Comparison of ENCODE assay signal across 21 cellular contexts in genomic region chr7:83985766-83986165, GRCh38.
A peak's percentile ranks its signal among the peaks of the same experiment; 100 is the strongest.
DNase-seq lines count a peak whose midpoint lies in the region; ATAC-seq, FAIRE-seq and TF ChIP-seq lines count a peak whose summit lies in the region.
"Had no signal": no experiment of that assay in that cellular context is flagged by ENCODE, and none has a peak within 500 bp of the region (broad histone marks: within the 10 kb centered on the region; RNA-seq: fewer than 3 reads in every experiment).

No MANE protein-coding gene starts in this region.

- TF ChIP-seq POLR2A in adrenal gland (IDR thresholded peaks at IDR 0.05) = no peak

- peaks cover 2% of the 10 kb centered on the region for H3K4me1 Mint-ChIP-seq in activated naive CD8-positive, alpha-beta T cell treated with anti-CD3 and anti-CD28 coated beads, Interleukin-2, amount 10 ng/mL, durations not matched to agents 7 days and 5 days
- no peaks in the 10 kb centered on the region for H3K4me1 Mint-ChIP-seq in activated naive CD8-positive, alpha-beta T cell treated with anti-CD3 and anti-CD28 coated beads for 36 hours
- H3K4me1 Mint-ChIP-seq: GM23338 had no signal

- H3K36me3 ChIP-seq in bronchial epithelial cell (ENCODE audit: control insufficient read depth, insufficient read depth, low read length) (no peaks in the 10 kb centered on the region), adrenal gland (replicated peaks in 1 of 2) (no peaks in the 10 kb centered on the region)

- TF ChIP-seq CTCF in bronchial epithelial cell (IDR thresholded peaks at IDR 0.05; ENCODE audit: insufficient read depth, low read length, severe bottlenecking) (no peak), fibroblast of villous mesenchyme (IDR thresholded peaks at IDR 0.05; ENCODE audit: insufficient read depth, low read depth, low read length) (no peak), adrenal gland (IDR thresholded peaks at IDR 0.05) (no peak)

- peaks cover 1% of the 10 kb centered on the region for H3K27me3 Mint-ChIP-seq in activated naive CD8-positive, alpha-beta T cell treated with anti-CD3 and anti-CD28 coated beads, Interleukin-2, amount 10 ng/mL, durations not matched to agents 7 days and 5 days
- H3K27me3 Mint-ChIP-seq in activated naive CD8-positive, alpha-beta T cell treated with anti-CD3 and anti-CD28 coated beads for 36 hours = no peaks in the 10 kb centered on the region
- H3K27me3 Mint-ChIP-seq: CD4-positive, alpha-beta T cell had no signal

- H3K4me1 ChIP-seq in adrenal gland (replicated peaks in 1 of 2) = no peaks in the 10 kb centered on the region
- H3K4me1 ChIP-seq: A549, Caco-2 had no signal

- no peaks in the 10 kb centered on the region for H3K9me3 ChIP-seq in adrenal gland (replicated peaks in 1 of 3)
- H3K9me3 ChIP-seq: Caco-2 had no signal

- peaks cover 2% of the 10 kb centered on the region for H3K36me3 Mint-ChIP-seq in activated naive CD8-positive, alpha-beta T cell treated with anti-CD3 and anti-CD28 coated beads, Interleukin-2, amount 10 ng/mL, durations not matched to agents 7 days and 5 days
- H3K36me3 Mint-ChIP-seq in activated naive CD8-positive, alpha-beta T cell treated with anti-CD3 and anti-CD28 coated beads for 36 hours = no peaks in the 10 kb centered on the region

- intact Hi-C loops in adrenal gland (cut with DNase I) = no loop called here

- H3K27me3 ChIP-seq in bronchial epithelial cell (ENCODE audit: control insufficient read depth, insufficient read depth, low read length) (no peaks in the 10 kb centered on the region), adrenal gland (no peaks in the 10 kb centered on the region)

- WGBS in adrenal gland, 4 donors = 89 to 94% (median 91%) methylated on average over 5 of the region's 5 CpGs

- H3K9me3 Mint-ChIP-seq in activated naive CD8-positive, alpha-beta T cell treated with anti-CD3 and anti-CD28 coated beads, Interleukin-2, amount 10 ng/mL, durations not matched to agents 7 days and 5 days = no peaks in the 10 kb centered on the region
- H3K9me3 Mint-ChIP-seq in activated naive CD8-positive, alpha-beta T cell treated with anti-CD3 and anti-CD28 coated beads for 36 hours = no peaks in the 10 kb centered on the region
- H3K9me3 Mint-ChIP-seq: CD4-positive, alpha-beta T cell; HFFc6 had no signal

- DNase-seq in activated naive CD8-positive, alpha-beta T cell treated with anti-CD3 and anti-CD28 coated beads, Interleukin-2, amount 10 ng/mL, durations not matched to agents 7 days and 5 days = no peak
- DNase-seq in activated naive CD8-positive, alpha-beta T cell treated with anti-CD3 and anti-CD28 coated beads for 36 hours = no peak
- DNase-seq in bronchial epithelial cell (ENCODE audit: low read depth) (no peak), fibroblast of villous mesenchyme (ENCODE audit: low read depth) (peak; percentile 60), adrenal gland (no peak), SKM-1 treated with dmso at 0.1 percent for 144 hours (lab: John Stamatoyannopoulos, UW; ENCODE audit: unreplicated experiment) (no peak), anterior cingulate cortex (lab: John Stamatoyannopoulos, UW) (no peak)
- DNase-seq: AML-193; Caco-2; CD4-positive, alpha-beta T cell; H7; HFFc6 had no signal

- POLR2A ChIA-PET in activated naive CD8-positive, alpha-beta T cell treated with anti-CD3 and anti-CD28 coated beads, Interleukin-2, amount 10 ng/mL, durations not matched to agents 7 days and 5 days (lab: Charles Lee) = interaction anchor here (0.5 kb wide), 1 partner anchor 152 kb away, joined by 4 read pairs; no protein-coding TSS in a partner anchor

- no peak for ATAC-seq in activated naive CD8-positive, alpha-beta T cell treated with anti-CD3 and anti-CD28 coated beads, Interleukin-2, amount 10 ng/mL, durations not matched to agents 7 days and 5 days (ENCODE audit: low read depth)
- ATAC-seq: A549, GM23338, HCT116 had no signal

- peak overlapping the region; percentile 28 for H3K27ac Mint-ChIP-seq in activated naive CD8-positive, alpha-beta T cell treated with anti-CD3 and anti-CD28 coated beads, Interleukin-2, amount 10 ng/mL, durations not matched to agents 7 days and 5 days
- no peak overlapping the region for H3K27ac Mint-ChIP-seq in activated naive CD8-positive, alpha-beta T cell treated with anti-CD3 and anti-CD28 coated beads for 36 hours
- H3K27ac Mint-ChIP-seq: CD4-positive, alpha-beta T cell; GM23338; HFFc6 had no signal

- FAIRE-seq in bronchial epithelial cell (lab: Jason Lieb, UNC) = peak; percentile 7
- FAIRE-seq: A549, D721Med, GM12891, GM18507, HTR-8/SVneo had no signal

- no peak overlapping the region for H3K4me3 Mint-ChIP-seq in activated naive CD8-positive, alpha-beta T cell treated with anti-CD3 and anti-CD28 coated beads, Interleukin-2, amount 10 ng/mL, durations not matched to agents 7 days and 5 days
- H3K4me3 Mint-ChIP-seq in activated naive CD8-positive, alpha-beta T cell treated with anti-CD3 and anti-CD28 coated beads for 36 hours = no peak overlapping the region
- H3K4me3 Mint-ChIP-seq: CD4-positive, alpha-beta T cell; GM23338; HFFc6 had no signal

- H3K4me3 ChIP-seq in bronchial epithelial cell (ENCODE audit: low read depth, low read length) (no peak overlapping the region), fibroblast of villous mesenchyme (ENCODE audit: low read depth, low read length) (no peak overlapping the region), adrenal gland (no peak overlapping the region)
- H3K4me3 ChIP-seq: A549, GM23338 had no signal

- no peak overlapping the region for H3K27ac ChIP-seq in adrenal gland
- H3K27ac ChIP-seq: 22Rv1, A549, C4-2B had no signal
